ENCODE assay signal across 8 cellular contexts in the genomic region with DNA sequence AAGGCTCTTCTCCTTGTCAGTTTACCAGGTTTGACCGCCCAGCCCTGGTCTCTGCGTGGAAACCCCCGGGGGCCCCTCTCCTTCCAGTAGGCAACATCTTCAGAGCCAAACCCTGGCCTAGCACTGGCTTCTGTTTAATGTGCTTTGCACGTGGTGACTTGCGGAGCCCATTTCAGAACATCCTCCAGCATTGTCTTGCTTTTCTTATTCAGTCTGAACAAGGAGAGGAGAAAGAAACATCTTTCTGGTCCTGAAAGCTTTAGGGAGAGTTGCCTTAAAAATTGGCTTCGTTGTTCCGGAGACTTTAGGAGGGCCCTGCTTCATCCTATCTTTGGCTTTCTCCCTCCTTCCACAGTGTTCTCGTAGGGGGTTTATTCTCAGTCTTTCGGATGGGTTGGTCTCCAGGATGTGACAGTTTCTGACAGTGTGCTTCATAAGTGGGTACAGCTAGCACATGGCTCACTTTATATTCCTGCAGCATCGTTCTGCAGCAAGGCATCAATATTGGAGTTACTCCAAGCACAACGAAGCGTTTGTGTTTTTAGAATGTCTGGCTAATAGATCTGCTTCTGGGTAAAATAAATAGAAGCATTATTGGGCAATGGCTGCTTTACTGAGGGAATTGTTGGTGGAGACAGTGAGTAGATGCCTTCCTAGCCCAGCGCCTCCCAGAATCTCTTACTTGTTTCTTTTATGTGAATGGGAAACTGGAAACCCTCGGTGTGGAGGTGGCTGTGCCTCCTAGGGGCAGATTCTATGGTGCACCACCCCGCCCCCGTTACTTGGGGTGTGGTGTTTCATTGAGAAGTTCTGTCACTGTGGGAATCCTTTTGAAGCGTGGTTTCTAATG. TPM values are rescaled to one million over a fixed set of nuclear protein-coding genes. Genes with fewer than 3 reads are reported as not detected.
DNase-seq lines count a peak whose midpoint lies in the region; ATAC-seq and TF ChIP-seq lines count a peak whose summit lies in the region.

No MANE protein-coding gene starts in this region.

- H3K27me3 ChIP-seq in right atrium auricular region (no peaks in the 10 kb centered on the region), RWPE2 (ENCODE audit: insufficient read depth, poor library complexity, severe bottlenecking) (no peaks in the 10 kb centered on the region)

- intact Hi-C loops in Right ventricle myocardium superior (cut with DNase I): no loop called here

- H3K36me3 ChIP-seq in right atrium auricular region (no peaks in the 10 kb centered on the region), RWPE2 (ENCODE audit: low read depth) (no peaks in the 10 kb centered on the region)

- H3K36me3 Mint-ChIP-seq in osteocyte (ENCODE audit: unreplicated experiment): peaks cover 10% of the 10 kb centered on the region

- H3K27ac ChIP-seq in right atrium auricular region: peak overlapping the region in 1 of 2 donors; percentile 57
- H3K27ac ChIP-seq in RWPE2 (ENCODE audit: poor library complexity, severe bottlenecking): peak overlapping the region; percentile 36

- no peaks in the 10 kb centered on the region for H3K9me3 Mint-ChIP-seq in osteocyte (ENCODE audit: unreplicated experiment)

- H3K9me3 ChIP-seq in right atrium auricular region (no peaks in the 10 kb centered on the region), RWPE2 (ENCODE audit: severe bottlenecking) (no peaks in the 10 kb centered on the region)

- H3K4me1 ChIP-seq in right atrium auricular region: peaks cover 0 to 22% of the 10 kb centered on the region in 2 donors
- peaks cover 9% of the 10 kb centered on the region for H3K4me1 ChIP-seq in RWPE2 (ENCODE audit: insufficient read depth, poor library complexity, severe bottlenecking)

- H3K27ac Mint-ChIP-seq in osteocyte (ENCODE audit: unreplicated experiment): peak overlapping the region; percentile 85

- H3K4me3 Mint-ChIP-seq in osteocyte (ENCODE audit: unreplicated experiment): peak overlapping the region; percentile 91

- H3K4me3 ChIP-seq in right atrium auricular region: peak overlapping the region; percentile 60 to 79
- peak overlapping the region; percentile 80 for H3K4me3 ChIP-seq in RWPE2 (ENCODE audit: severe bottlenecking)
- H3K4me3 ChIP-seq in fibroblast of the aortic adventitia (ENCODE audit: low read depth, low read length): peak overlapping the region; percentile 65

- H3K4me1 Mint-ChIP-seq in osteocyte (ENCODE audit: unreplicated experiment): peaks cover 57% of the 10 kb centered on the region

- ATAC-seq in Right ventricle myocardium superior (ENCODE audit: poor library complexity) (no peak), RWPE2 (ENCODE audit: low read depth) (peak; percentile 22; the same call in 1 of the 3 replicates), HG02870 (IDR thresholded peaks at IDR 0.05; ENCODE audit: unreplicated experiment) (no peak), esophagus mucosa (no peak), GM21526 (IDR thresholded peaks at IDR 0.05; ENCODE audit: low FRiP score, unreplicated experiment) (no peak)

- no peak for TF ChIP-seq CTCF in right atrium auricular region (IDR thresholded peaks at IDR 0.05)
- TF ChIP-seq CTCF in RWPE2 (IDR thresholded peaks at IDR 0.05; ENCODE audit: poor library complexity, severe bottlenecking): peak; percentile 10
- peak; percentile 22 for TF ChIP-seq CTCF in fibroblast of the aortic adventitia (IDR thresholded peaks at IDR 0.05; ENCODE audit: insufficient read depth, low read length)
- TF ChIP-seq CTCF in osteocyte (IDR thresholded peaks at IDR 0.05): peak; percentile 47

- no peaks in the 10 kb centered on the region for H3K27me3 Mint-ChIP-seq in osteocyte (ENCODE audit: unreplicated experiment)

- DNase-seq in right atrium auricular region (ENCODE audit: low spot score) (no peak), Right ventricle myocardium superior (no peak), RWPE2 (ENCODE audit: low spot score) (no peak), fibroblast of the aortic adventitia (ENCODE audit: low read depth) (peak; percentile 45), osteocyte (ENCODE audit: extremely low spot score, unreplicated experiment) (no peak)

RNA-seq across cellular contexts. Expression of gene FARP1, which starts 1.8 kb away (rescaled TPM):
- total RNA-seq in right atrium auricular region: 10 to 100 TPM; 15.5 to 25.7 TPM
- 11.1 TPM for total RNA-seq in Right ventricle myocardium superior
- 16.2 and 20.3 TPM in 2 replicates for total RNA-seq in fibroblast of the aortic adventitia (ENCODE audit: low replicate concordance)
- total RNA-seq in osteocyte: 347 and 357 TPM in 2 replicates
- 6.2 TPM for total RNA-seq in esophagus mucosa

RNA-seq across cellular contexts. Expression of gene RNF113B, which starts 32.3 kb away (rescaled TPM):
- total RNA-seq in right atrium auricular region: not detected
- not detected for total RNA-seq in Right ventricle myocardium superior
- total RNA-seq in fibroblast of the aortic adventitia (ENCODE audit: low replicate concordance): not detected in 2 replicates
- not detected in 2 replicates for total RNA-seq in osteocyte
- total RNA-seq in esophagus mucosa: not detected

Comparison
In these comparisons a context has a peak if more than half of its experiments do, and no peak if none do; other contexts are left out.
1. CTCF ChIP-seq: peak in RWPE2 (single experiment), fibroblast of the aortic adventitia (single experiment) and osteocyte (single experiment); none in right atrium auricular region (0 of 2).
2. RNA of gene FARP1, which starts 1.8 kb away (total RNA-seq): 347 to 357 TPM in osteocyte; 15.5 to 25.7 TPM in right atrium auricular region, 16.2 to 20.3 TPM in fibroblast of the aortic adventitia, 11.1 TPM in Right ventricle myocardium superior (single experiment) and 6.2 TPM in esophagus mucosa (single experiment); every median in the first group is over 10 times any median in the second.
3. Peak in every context shown above with its lines, with median percentiles within 50 percentile points of each other: H3K4me3 ChIP-seq.